ENCODE assay signal across 1 cellular context in genomic region chr17:50081757-50082156, GRCh38.
TF ChIP-seq lines count a peak whose summit lies in the region.

No MANE protein-coding gene starts in this region.

TF ChIP-seq in K562, 482 proteins besides CTCF, POLR2A, EP300 and RAD21:
- TF ChIP-seq ZNF695 (CRISPR knock-in tag; IDR thresholded peaks at IDR 0.05), result no peak
- no peak for TF ChIP-seq USF2 (CRISPR knock-in tag; IDR thresholded peaks at IDR 0.05)
- no peak for TF ChIP-seq MLX (CRISPR knock-in tag; conservative IDR thresholded peaks at IDR 0.05)
- no peak for TF ChIP-seq EHMT2 (IDR thresholded peaks at IDR 0.05)
- TF ChIP-seq CEBPG (CRISPR knock-in tag; IDR thresholded peaks at IDR 0.05), result no peak
- TF ChIP-seq CEBPG (tag; conservative IDR thresholded peaks at IDR 0.05 in 1 of 2, IDR thresholded peaks at IDR 0.05 in 1 of 2), result 0 out of 4 replicates have a peak, but pooled peaks of 1 of the 2 experiments have one; percentile 37
- TF ChIP-seq ATF7 (IDR thresholded peaks at IDR 0.05), result peak; percentile 73; the same call in 1 of the 2 replicates
- TF ChIP-seq ZKSCAN3 (CRISPR knock-in tag; IDR thresholded peaks at IDR 0.05), result no peak
- TF ChIP-seq FOXA3 (CRISPR knock-in tag; conservative IDR thresholded peaks at IDR 0.05 in 1 of 2, IDR thresholded peaks at IDR 0.05 in 1 of 2), result no peak
- no peak for TF ChIP-seq NFATC3 (IDR thresholded peaks at IDR 0.05)
- no peak for TF ChIP-seq MITF (IDR thresholded peaks at IDR 0.05)
- TF ChIP-seq ATF3 (IDR thresholded peaks at IDR 0.05), result peak; percentile 80
- no peak for TF ChIP-seq ATF3 (CRISPR knock-in tag; conservative IDR thresholded peaks at IDR 0.05)
- TF ChIP-seq ZFX (CRISPR knock-in tag; IDR thresholded peaks at IDR 0.05), result no peak
- no peak for TF ChIP-seq TCF7 (IDR thresholded peaks at IDR 0.05; ENCODE audit: borderline replicate concordance)
